ENCODE assay signal across 19 cellular contexts in the genomic region with DNA sequence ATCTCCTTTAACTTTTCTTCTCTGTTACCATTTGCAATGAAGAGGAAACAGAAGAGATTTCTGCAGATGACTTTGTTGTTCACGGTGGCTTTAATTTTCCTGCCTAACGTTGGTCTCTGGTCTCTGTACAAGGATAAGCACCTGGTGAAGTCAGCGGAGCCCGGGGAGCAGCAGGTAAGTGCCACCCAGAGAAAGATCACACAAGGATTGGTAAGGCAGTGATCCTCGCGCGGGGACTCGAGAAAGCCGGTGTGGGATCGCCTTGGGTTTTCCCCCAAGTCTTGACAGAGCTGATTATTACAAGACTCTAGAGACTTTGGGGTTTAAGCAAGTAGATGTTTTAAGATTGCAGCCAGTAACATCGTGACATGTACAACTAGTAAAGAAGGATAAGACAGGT. TPM values are rescaled to one million over a fixed set of nuclear protein-coding genes. Genes with fewer than 3 reads are reported as not detected.
"Had no signal": no experiment of that assay in that cellular context is flagged by ENCODE, and none has a peak within 500 bp of the region (broad histone marks: within the 10 kb centered on the region; RNA-seq: fewer than 3 reads in every experiment).

No MANE protein-coding gene starts in this region.

- FAIRE-seq: small intestine had no signal

- H3K36me3 ChIP-seq: lower lobe of right lung, right atrium auricular region, upper lobe of left lung had no signal

- ATAC-seq: activated naive CD4-positive, alpha-beta T cell treated with anti-CD3 and anti-CD28 coated beads, Interleukin-2, amount 50 U/mL, for 72 hours; activated T-cell treated with anti-CD3 and anti-CD28 coated beads, Interleukin-2, amount 50 U/mL, for 4 hours; body of pancreas; left cardiac atrium; stimulated activated naive B cell treated with anti-CD40 and anti-IgM and Interleukin-4, amounts not matched to agents 10 μg/mL and 1 μg/mL and 100 μg/mL, for 72 hours had no signal

- H2AFZ ChIP-seq: hepatocyte, parathyroid adenoma had no signal

- H3K4me3 ChIP-seq: body of pancreas, hepatocyte, right atrium auricular region had no signal

- H3K9ac ChIP-seq: parathyroid adenoma had no signal

- H3K4me1 ChIP-seq: parathyroid adenoma had no signal

- H3K9me3 ChIP-seq: body of pancreas, lower lobe of right lung, right atrium auricular region, upper lobe of left lung had no signal

- H3K79me2 ChIP-seq: hepatocyte, parathyroid adenoma had no signal

- H3K27ac ChIP-seq: body of pancreas, hepatocyte, lower lobe of right lung, parathyroid adenoma, right atrium auricular region, upper lobe of left lung had no signal

- DNase-seq: activated CD4-positive, alpha-beta memory T cell treated with anti-CD3 and anti-CD28 coated beads for 36 hours; activated CD4-positive, alpha-beta T cell treated with anti-CD3 and anti-CD28 coated beads for 1 hour; activated effector memory CD4-positive, alpha-beta T cell treated with anti-CD3 and anti-CD28 coated beads, Interleukin-2, amount 50 U/mL, for 16 hours; activated T-cell treated with anti-CD3 and anti-CD28 coated beads, Interleukin-2, amount 50 U/mL, for 4 hours; amniotic stem cell; body of pancreas; erythroblast; left cardiac atrium; lower lobe of right lung; nephron progenitor cell; small intestine; stimulated activated CD4-positive, alpha-beta T cell treated with anti-CD3 and anti-CD28 coated beads, Interleukin-1b, Interleukin-23, amount 100 ng/mL, for 48 hours; stimulated activated naive B cell treated with anti-CD40 and anti-IgM and Interleukin-4, amounts not matched to agents 10 μg/mL and 1 μg/mL and 100 μg/mL, for 72 hours; substantia nigra; upper lobe of left lung had no signal

RNA-seq across cellular contexts. Expression of a gene that starts 1.3 kb away (rescaled TPM):
- total RNA-seq: activated CD4-positive, alpha-beta memory T cell treated with anti-CD3 and anti-CD28 coated beads for 36 hours; activated naive CD4-positive, alpha-beta T cell treated with anti-CD3 and anti-CD28 coated beads, Interleukin-2, amount 50 U/mL, for 72 hours; activated T-cell treated with anti-CD3 and anti-CD28 coated beads, Interleukin-2, amount 50 U/mL, for 4 hours; left cardiac atrium; lower lobe of right lung had no signal
